9 cellular contexts compared by ENCODE assay signal in the genomic region with DNA sequence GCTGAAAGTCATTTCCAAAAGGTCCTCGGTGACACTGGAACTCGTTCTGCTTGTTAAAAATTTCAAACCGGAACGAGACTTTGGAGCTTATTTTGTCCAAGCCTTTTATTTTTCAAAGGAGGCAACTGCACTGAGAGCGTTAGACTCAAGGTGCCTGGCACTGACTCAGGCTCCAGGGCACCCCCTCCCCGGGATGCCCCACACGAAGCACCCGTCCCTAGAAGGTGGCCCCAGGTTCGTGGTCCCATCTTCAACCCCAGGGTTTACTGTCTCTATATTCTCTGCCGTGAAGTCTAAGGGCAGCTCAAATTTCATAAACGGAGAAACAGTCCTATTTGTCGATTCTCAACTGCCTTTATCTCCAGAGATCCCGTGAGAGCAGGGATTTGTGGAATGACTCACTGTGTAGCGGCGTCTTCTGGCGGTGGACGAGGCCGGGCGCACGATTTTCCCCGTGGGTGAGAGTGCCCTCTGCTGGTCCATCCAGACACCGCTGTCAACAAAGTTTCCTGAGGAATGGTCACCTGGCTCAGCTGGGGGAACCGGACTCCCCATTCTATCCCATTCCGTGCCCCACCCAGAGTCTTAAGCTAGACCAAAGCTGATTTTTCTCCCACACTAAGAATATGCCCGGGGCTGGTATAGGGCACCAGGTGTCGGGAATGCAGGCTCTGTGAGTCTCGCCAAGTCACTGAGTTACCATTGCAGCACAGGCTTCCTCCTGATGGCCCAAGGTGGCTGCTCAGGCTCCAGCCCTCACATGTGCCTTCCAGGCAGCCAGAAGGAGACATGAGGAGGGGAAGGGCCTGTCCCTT. TPM values are rescaled to one million over a fixed set of nuclear protein-coding genes. Genes with fewer than 3 reads are reported as not detected.
DNase-seq lines count a peak whose midpoint lies in the region; ATAC-seq and TF ChIP-seq lines count a peak whose summit lies in the region.
"Had no signal": no experiment of that assay in that cellular context is flagged by ENCODE, and none has a peak within 500 bp of the region (broad histone marks: within the 10 kb centered on the region; RNA-seq: fewer than 3 reads in every experiment).

No MANE protein-coding gene starts in this region.

- peaks cover 0 to 3% of the 10 kb centered on the region in 2 donors for H3K27me3 Mint-ChIP-seq in CD4-positive, alpha-beta memory T cell

- CTCF ChIA-PET in CD4-positive, alpha-beta memory T cell (lab: Charles Lee; ENCODE audit: partially characterized antibody), result interaction anchor here (0.8 to 2.6 kb wide), 8 partner anchors 11 to 470 kb away, joined by 3 to 17 read pairs (median 5); no protein-coding TSS in a partner anchor

- H3K36me3 Mint-ChIP-seq in CD4-positive, alpha-beta memory T cell, result no peaks in the 10 kb centered on the region

- H3K9me3 ChIP-seq in CD4-positive, alpha-beta memory T cell (ENCODE audit: control insufficient read depth in 1 of 2, low read length in 2 of 2), result no peaks in the 10 kb centered on the region
- no peaks in the 10 kb centered on the region for H3K9me3 ChIP-seq in RWPE2 (ENCODE audit: severe bottlenecking)
- H3K9me3 ChIP-seq in smooth muscle cell (replicated peaks; ENCODE audit: low read depth), result no peaks in the 10 kb centered on the region

- peak overlapping the region; percentile 42 for H3K4me2 ChIP-seq in smooth muscle cell

- peak in 4 of 5 donors; percentile 15 to 23 (median 20) for DNase-seq in CD4-positive, alpha-beta memory T cell
- peak; percentile 94 for DNase-seq in HT-29 (ENCODE audit: low spot score)
- peak; percentile 82 for DNase-seq in RWPE2 (ENCODE audit: low spot score)
- peak in 41 of 58 donors; percentile 4 to 61 (median 22) for DNase-seq in anterior cingulate cortex (lab: John Stamatoyannopoulos, UW)
- peak; percentile 17 to 24 for DNase-seq in hippocampal formation (lab: John Stamatoyannopoulos, UW)
- DNase-seq in smooth muscle cell (lab: John Stamatoyannopoulos, UW; ENCODE audit: unreplicated experiment), result peak; percentile 9
- no peak for DNase-seq in effector CD4-positive, alpha-beta T cell

- no peaks in the 10 kb centered on the region for H3K79me2 ChIP-seq in smooth muscle cell (ENCODE audit: low read depth)

- H3K9ac ChIP-seq in smooth muscle cell (ENCODE audit: low read depth), result no peak overlapping the region

- no peak overlapping the region for H3K27ac Mint-ChIP-seq in CD4-positive, alpha-beta memory T cell

- no peaks in the 10 kb centered on the region for H3K9me3 Mint-ChIP-seq in CD4-positive, alpha-beta memory T cell

- no peak overlapping the region for H3K4me3 Mint-ChIP-seq in CD4-positive, alpha-beta memory T cell

- TF ChIP-seq CTCF in RWPE2 (IDR thresholded peaks at IDR 0.05; ENCODE audit: poor library complexity, severe bottlenecking) (peak; percentile 97), smooth muscle cell (IDR thresholded peaks at IDR 0.05; ENCODE audit: borderline replicate concordance, insufficient read depth, poor library complexity, severe bottlenecking) (peak; percentile 67)

- H3K4me1 ChIP-seq in CD4-positive, alpha-beta memory T cell (ENCODE audit: insufficient read depth, low read length), result no peaks in the 10 kb centered on the region
- no peaks in the 10 kb centered on the region for H3K4me1 ChIP-seq in RWPE2 (ENCODE audit: insufficient read depth, poor library complexity, severe bottlenecking)
- no peaks in the 10 kb centered on the region for H3K4me1 ChIP-seq in smooth muscle cell (ENCODE audit: low read depth)

- intact Hi-C loops in CD4-positive, alpha-beta memory T cell (cut with micrococcal nuclease), result no loop called here

- no peaks in the 10 kb centered on the region for H4K20me1 ChIP-seq in smooth muscle cell (ENCODE audit: low read depth)

- 34% methylated on average over 27 of the region's 27 CpGs for WGBS in smooth muscle cell (ENCODE audit: low lambda C conversion rate)

- H2AFZ ChIP-seq in smooth muscle cell (ENCODE audit: low read depth), result no peak overlapping the region

- no peak overlapping the region for H3K4me3 ChIP-seq in CD4-positive, alpha-beta memory T cell (ENCODE audit: low read length in 2 of 2)
- H3K4me3 ChIP-seq in RWPE2 (ENCODE audit: severe bottlenecking), result no peak overlapping the region
- H3K4me3 ChIP-seq in smooth muscle cell, result no peak overlapping the region
- H3K4me3 ChIP-seq: skin epidermis had no signal

- H3K36me3 ChIP-seq in CD4-positive, alpha-beta memory T cell (ENCODE audit: insufficient read depth, low read length), result no peaks in the 10 kb centered on the region
- H3K36me3 ChIP-seq in RWPE2 (ENCODE audit: low read depth), result no peaks in the 10 kb centered on the region
- H3K36me3 ChIP-seq in smooth muscle cell (ENCODE audit: low read depth), result no peaks in the 10 kb centered on the region

- H3F3A ChIP-seq in smooth muscle cell (ENCODE audit: low read depth), result no peaks in the 10 kb centered on the region

- POLR2A ChIA-PET in CD4-positive, alpha-beta memory T cell (lab: Charles Lee; ENCODE audit: partially characterized antibody), result interaction anchor here (1.9 kb wide), 1 partner anchor 211 kb away, joined by 4 read pairs; no protein-coding TSS in a partner anchor

- no peaks in the 10 kb centered on the region for H3K27me3 ChIP-seq in CD4-positive, alpha-beta memory T cell (ENCODE audit: insufficient read depth, low read length)
- H3K27me3 ChIP-seq in RWPE2 (ENCODE audit: insufficient read depth, poor library complexity, severe bottlenecking) (no peaks in the 10 kb centered on the region), smooth muscle cell (ENCODE audit: low read depth) (no peaks in the 10 kb centered on the region)

- peak; percentile 88 for ATAC-seq in RWPE2 (ENCODE audit: low read depth)
- no peak for ATAC-seq in HG03280 (IDR thresholded peaks at IDR 0.05; ENCODE audit: unreplicated experiment)

- H3K27ac ChIP-seq in CD4-positive, alpha-beta memory T cell (ENCODE audit: low read depth, low read length), result no peak overlapping the region
- H3K27ac ChIP-seq in RWPE2 (ENCODE audit: poor library complexity, severe bottlenecking) (no peak overlapping the region), smooth muscle cell (ENCODE audit: low read depth) (no peak overlapping the region)
- H3K27ac ChIP-seq: skin epidermis had no signal

- peaks cover 0 to 8% (median 5%) of the 10 kb centered on the region in 4 donors for H3K4me1 Mint-ChIP-seq in CD4-positive, alpha-beta memory T cell

RNA-seq across cellular contexts. Expression of gene SLC6A19, which starts 27.1 kb away (rescaled TPM):
- not detected for total RNA-seq in CD4-positive, alpha-beta memory T cell
- polyA plus RNA-seq in CD4-positive, alpha-beta memory T cell, result not detected
- total RNA-seq in HT-29 (2014; rRNA removed; shearing (Covaris generic)), result not detected in 2 replicates
- not detected in 2 replicates for total RNA-seq in smooth muscle cell
- polyA plus RNA-seq in smooth muscle cell, result not detected in 2 replicates

RNA-seq across cellular contexts. Expression of gene SLC6A18, which starts 50.9 kb away (rescaled TPM):
- not detected for total RNA-seq in CD4-positive, alpha-beta memory T cell
- polyA plus RNA-seq in CD4-positive, alpha-beta memory T cell, result not detected
- not detected in 2 replicates for total RNA-seq in HT-29 (2014; rRNA removed; shearing (Covaris generic))
- not detected in 2 replicates for total RNA-seq in smooth muscle cell
- not detected in 2 replicates for polyA plus RNA-seq in smooth muscle cell
